Comparison of ENCODE assay signal across 1 cellular context in genomic region chr13:110697842-110698241, GRCh38.
TF ChIP-seq lines count a peak whose summit lies in the region.

No MANE protein-coding gene starts in this region.

TF ChIP-seq in GM12878, 131 proteins besides CTCF, POLR2A, EP300 and RAD21:
- TF ChIP-seq POLR2AphosphoS5 (IDR thresholded peaks at IDR 0.05; ENCODE audit: low read length) (no peak), POLR2AphosphoS2 (IDR thresholded peaks at IDR 0.05; ENCODE audit: low read depth, low read length) (no peak), PAX8 (IDR thresholded peaks at IDR 0.05) (no peak)
